In the genomic region with DNA sequence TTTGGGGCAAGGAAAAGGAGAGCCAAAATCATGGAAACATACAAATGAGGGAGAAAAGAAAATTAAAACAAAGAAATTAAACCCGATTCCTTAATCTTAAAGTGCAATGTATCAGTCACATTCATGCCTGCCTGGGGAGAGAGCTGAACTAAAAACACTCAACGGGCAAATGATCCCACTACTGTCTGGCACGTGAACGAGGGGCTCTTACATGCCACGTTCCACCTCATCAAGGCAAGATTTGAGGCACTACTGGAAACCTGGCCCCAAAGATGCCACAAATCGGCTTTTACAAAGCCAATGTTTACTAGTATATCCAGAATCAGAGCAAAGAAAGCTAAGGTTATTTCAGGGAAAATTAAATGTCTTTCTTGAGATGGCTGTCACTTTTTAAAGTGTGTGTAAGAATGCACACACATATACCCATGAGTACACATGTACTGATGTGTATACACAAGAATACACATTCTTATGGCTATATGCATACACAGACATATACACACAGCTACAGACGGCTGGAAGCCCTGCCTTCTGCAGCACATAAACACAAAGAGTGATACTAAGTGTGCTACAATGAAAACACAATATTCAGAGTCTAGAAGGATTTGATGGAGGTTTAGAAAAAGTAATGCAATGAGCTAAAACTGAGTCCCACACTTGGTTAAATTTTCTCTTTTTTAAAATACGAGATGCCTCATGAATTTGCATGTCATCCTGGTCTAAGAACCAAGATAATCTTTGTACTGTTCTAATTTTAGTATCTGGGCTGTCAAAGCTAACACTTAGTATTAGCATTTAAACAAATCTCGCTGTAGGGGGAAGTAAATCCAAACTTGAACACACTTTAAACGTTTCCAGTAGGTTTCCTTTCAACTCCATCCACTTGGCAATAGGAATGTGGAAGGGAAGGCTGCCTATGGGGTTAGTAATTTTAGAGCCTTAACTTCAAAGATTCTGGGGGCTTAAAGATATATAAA, we compare ENCODE assay signal across 20 cellular contexts.
DNase-seq lines count a peak whose midpoint lies in the region; ATAC-seq, FAIRE-seq and TF ChIP-seq lines count a peak whose summit lies in the region.
"Had no signal": no experiment of that assay in that cellular context is flagged by ENCODE, and none has a peak within 500 bp of the region (broad histone marks: within the 10 kb centered on the region; RNA-seq: fewer than 3 reads in every experiment).

No MANE protein-coding gene starts in this region.

- no peak overlapping the region for H2AFZ ChIP-seq in HepG2 (ENCODE audit: low read length)
- peak overlapping the region; percentile 4; the same call in 1 of the 2 replicates for H2AFZ ChIP-seq in Karpas-422 (ENCODE audit: low read length)

- H4K20me1 ChIP-seq in HepG2 (ENCODE audit: insufficient read depth, low read length) (no peaks in the 10 kb centered on the region), Karpas-422 (ENCODE audit: insufficient read depth, low read depth, low read length) (no peaks in the 10 kb centered on the region)

- H3K27me3 ChIP-seq in HepG2 (ENCODE audit: control insufficient read depth in 1 of 2, insufficient read depth in 2 of 2, low read length in 2 of 2) (no peaks in the 10 kb centered on the region), right lobe of liver (no peaks in the 10 kb centered on the region), Karpas-422 (ENCODE audit: low read length) (no peaks in the 10 kb centered on the region)
- H3K27me3 ChIP-seq: brain microvascular endothelial cell, gastrocnemius medialis had no signal

- intact Hi-C loops in HepG2 (cut with micrococcal nuclease; ENCODE audit: unreplicated experiment) (no loop called here), right lobe of liver (cut with DNase I) (no loop called here)

- H3K27ac ChIP-seq in HepG2 (ENCODE audit: extremely low read length, insufficient read depth, low read length) (no peak overlapping the region), right lobe of liver (no peak overlapping the region), Karpas-422 (ENCODE audit: low read length) (peak overlapping the region; percentile 91), coronary artery (no peak overlapping the region)
- H3K27ac ChIP-seq: brain microvascular endothelial cell, gastrocnemius medialis, left ventricle myocardium inferior, SK-N-MC had no signal

- no peaks in the 10 kb centered on the region for H3K4me1 ChIP-seq in HepG2 (ENCODE audit: insufficient read depth, low read length)
- H3K4me1 ChIP-seq in right lobe of liver, result no peaks in the 10 kb centered on the region
- H3K4me1 ChIP-seq in Karpas-422 (ENCODE audit: low read length), result peaks cover 63% of the 10 kb centered on the region
- H3K4me1 ChIP-seq: gastrocnemius medialis had no signal

- POLR2A ChIA-PET in HepG2 (lab: Yijun Ruan, JAX), result no interaction called here

- DNase-seq in HepG2 (ENCODE audit: low spot score) (no peak), right lobe of liver (no peak), Karpas-422 (peak; percentile 89), coronary artery (ENCODE audit: low spot score) (no peak), epidermal melanocyte (ENCODE audit: insufficient read length, low spot score) (no peak), NCI-H510A (lab: John Stamatoyannopoulos, UW) (no peak)
- DNase-seq: activated effector memory CD4-positive, alpha-beta T cell treated with anti-CD3 and anti-CD28 coated beads, Interleukin-2, amount 50 U/mL, for 16 hours; brain microvascular endothelial cell; erythroblast; gastrocnemius medialis; GF-D8; left ventricle myocardium inferior; mucosa of descending colon; NCI-H2171; NCI-H748 treated with DMSO at 0.1 percent for 48 hours had no signal

- H3K36me3 Mint-ChIP-seq in brain, result peaks cover 89% of the 10 kb centered on the region

- no peak for TF ChIP-seq CTCF in HepG2 (CRISPR knock-in tag; IDR thresholded peaks at IDR 0.05)
- no peak for TF ChIP-seq CTCF in right lobe of liver (IDR thresholded peaks at IDR 0.05)
- TF ChIP-seq CTCF in brain (conservative IDR thresholded peaks at IDR 0.05), result no peak
- no peak for TF ChIP-seq CTCF in coronary artery (IDR thresholded peaks at IDR 0.05)

- TF ChIP-seq POLR2A in HepG2 (IDR thresholded peaks at IDR 0.05; ENCODE audit: insufficient read depth in 1 of 2, low read depth in 2 of 2, low read length in 2 of 2) (no peak), right lobe of liver (IDR thresholded peaks at IDR 0.05) (no peak)

- peaks cover 15 to 86% of the 10 kb centered on the region in 2 experiments for H3K36me3 ChIP-seq in HepG2 (replicated peaks in 1 of 2; ENCODE audit: control insufficient read depth in 1 of 2, insufficient read depth in 2 of 2, low read length in 2 of 2)
- peaks cover 6 to 93% (median 24%) of the 10 kb centered on the region in 4 donors for H3K36me3 ChIP-seq in right lobe of liver
- no peaks in the 10 kb centered on the region for H3K36me3 ChIP-seq in Karpas-422 (ENCODE audit: insufficient read depth, low read length)
- H3K36me3 ChIP-seq: brain microvascular endothelial cell had no signal

- TF ChIP-seq RAD21 in HepG2 (CRISPR knock-in tag; IDR thresholded peaks at IDR 0.05), result no peak

- H3K4me2 ChIP-seq in HepG2 (ENCODE audit: low read depth, low read length) (no peak overlapping the region), Karpas-422 (ENCODE audit: low read depth, low read length, poor library complexity, severe bottlenecking) (peak overlapping the region; percentile 63)

- BruUV-seq in HepG2 (replicated peaks; lab: Mats Ljungman, UMichigan), result no TSS peak

- CTCF ChIA-PET in HepG2 (lab: Yijun Ruan, JAX; ENCODE audit: low intra/inter-chr PET ratio, low total read pairs), result no interaction called here

- peaks cover 13% of the 10 kb centered on the region for H3K4me1 Mint-ChIP-seq in brain

- FAIRE-seq in HepG2 (lab: Jason Lieb, UNC), result no peak
- FAIRE-seq: D721Med had no signal

- no peaks in the 10 kb centered on the region for H3K79me2 ChIP-seq in HepG2 (ENCODE audit: insufficient read depth, low read length)
- H3K79me2 ChIP-seq in Karpas-422 (ENCODE audit: low read length), result no peaks in the 10 kb centered on the region

- 87% methylated on average over 10 of the region's 10 CpGs for WGBS in HepG2 (ENCODE audit: low lambda C conversion rate)
- 82% methylated on average over 10 of the region's 10 CpGs for WGBS in right lobe of liver (ENCODE audit: insufficient coverage, low coverage, low lambda C conversion rate, missing lambda C conversion rate)

- H3K27ac Mint-ChIP-seq in brain, result peak overlapping the region in 3 of 5 experiments; percentile 86 to 96 (median 91)

- no peak for TF ChIP-seq EP300 in HepG2 (IDR thresholded peaks at IDR 0.05; ENCODE audit: low read depth in 2 of 2, low read length in 2 of 2)
- TF ChIP-seq EP300 in HepG2 (CRISPR knock-in tag; IDR thresholded peaks at IDR 0.05; ENCODE audit: borderline replicate concordance), result no peak

- H3K9me2 ChIP-seq in Karpas-422 (replicated peaks; ENCODE audit: insufficient read depth, low read length), result no peaks in the 10 kb centered on the region

- peak overlapping the region in 2 of 5 experiments; percentile 8 to 38 for H3K4me3 Mint-ChIP-seq in brain
- H3K4me3 Mint-ChIP-seq: dendritic cell treated with granulocyte-macrophage colony-stimulating factor and Interleukin-4, amounts not matched to agents 40 ng/mL and 50 ng/mL, for 4 days had no signal

- no peak overlapping the region for H3K9ac ChIP-seq in HepG2 (ENCODE audit: insufficient read depth, low read depth, low read length)
- H3K9ac ChIP-seq in Karpas-422 (ENCODE audit: low read length), result peak overlapping the region; percentile 47

- in situ Hi-C loops in HepG2 (cut with HindIII; ENCODE audit: extremely low pct_ligation_motif_present, low pct_unique_long_range_greater_than_20kb), result no loop called here

- no peaks in the 10 kb centered on the region for H3K27me3 Mint-ChIP-seq in brain
- H3K27me3 Mint-ChIP-seq: dendritic cell treated with granulocyte-macrophage colony-stimulating factor and Interleukin-4, amounts not matched to agents 40 ng/mL and 50 ng/mL, for 4 days had no signal

- H3K9me3 Mint-ChIP-seq in brain, result no peaks in the 10 kb centered on the region
- H3K9me3 Mint-ChIP-seq: dendritic cell treated with granulocyte-macrophage colony-stimulating factor and Interleukin-4, amounts not matched to agents 40 ng/mL and 50 ng/mL, for 4 days had no signal

- ATAC-seq in HepG2 (no peak), right lobe of liver (no peak)
- ATAC-seq: gastrocnemius medialis, mucosa of descending colon, Panc1 had no signal

- H3K4me3 ChIP-seq in HepG2 (replicated peaks in 1 of 3; ENCODE audit: insufficient read depth in 1 of 3, low read depth in 2 of 3, low read length in 3 of 3) (no peak overlapping the region), right lobe of liver (no peak overlapping the region), Karpas-422 (ENCODE audit: low read length) (peak overlapping the region; percentile 48), coronary artery (no peak overlapping the region)
- H3K4me3 ChIP-seq: gastrocnemius medialis, left ventricle myocardium inferior, mucosa of descending colon, SK-N-MC had no signal

- H3K9me3 ChIP-seq in HepG2 (ENCODE audit: low read length) (no peaks in the 10 kb centered on the region), right lobe of liver (no peaks in the 10 kb centered on the region), Karpas-422 (ENCODE audit: low read length) (no peaks in the 10 kb centered on the region)
- H3K9me3 ChIP-seq: gastrocnemius medialis, left ventricle myocardium inferior, mucosa of descending colon had no signal

TF ChIP-seq in HepG2, 621 proteins besides CTCF, POLR2A, EP300 and RAD21:
- TF ChIP-seq ZBTB20 (CRISPR knock-in tag; IDR thresholded peaks at IDR 0.05; ENCODE audit: borderline replicate concordance, low read depth), result no peak
- TF ChIP-seq, protein P1, sequence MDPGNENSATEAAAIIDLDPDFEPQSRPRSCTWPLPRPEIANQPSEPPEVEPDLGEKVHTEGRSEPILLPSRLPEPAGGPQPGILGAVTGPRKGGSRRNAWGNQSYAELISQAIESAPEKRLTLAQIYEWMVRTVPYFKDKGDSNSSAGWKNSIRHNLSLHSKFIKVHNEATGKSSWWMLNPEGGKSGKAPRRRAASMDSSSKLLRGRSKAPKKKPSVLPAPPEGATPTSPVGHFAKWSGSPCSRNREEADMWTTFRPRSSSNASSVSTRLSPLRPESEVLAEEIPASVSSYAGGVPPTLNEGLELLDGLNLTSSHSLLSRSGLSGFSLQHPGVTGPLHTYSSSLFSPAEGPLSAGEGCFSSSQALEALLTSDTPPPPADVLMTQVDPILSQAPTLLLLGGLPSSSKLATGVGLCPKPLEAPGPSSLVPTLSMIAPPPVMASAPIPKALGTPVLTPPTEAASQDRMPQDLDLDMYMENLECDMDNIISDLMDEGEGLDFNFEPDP (CRISPR knock-in tag; conservative IDR thresholded peaks at IDR 0.05), result 0 out of 2 replicates have a peak, but pooled peaks have one; percentile 52
